8 cellular contexts compared by ENCODE assay signal in the genomic region with DNA sequence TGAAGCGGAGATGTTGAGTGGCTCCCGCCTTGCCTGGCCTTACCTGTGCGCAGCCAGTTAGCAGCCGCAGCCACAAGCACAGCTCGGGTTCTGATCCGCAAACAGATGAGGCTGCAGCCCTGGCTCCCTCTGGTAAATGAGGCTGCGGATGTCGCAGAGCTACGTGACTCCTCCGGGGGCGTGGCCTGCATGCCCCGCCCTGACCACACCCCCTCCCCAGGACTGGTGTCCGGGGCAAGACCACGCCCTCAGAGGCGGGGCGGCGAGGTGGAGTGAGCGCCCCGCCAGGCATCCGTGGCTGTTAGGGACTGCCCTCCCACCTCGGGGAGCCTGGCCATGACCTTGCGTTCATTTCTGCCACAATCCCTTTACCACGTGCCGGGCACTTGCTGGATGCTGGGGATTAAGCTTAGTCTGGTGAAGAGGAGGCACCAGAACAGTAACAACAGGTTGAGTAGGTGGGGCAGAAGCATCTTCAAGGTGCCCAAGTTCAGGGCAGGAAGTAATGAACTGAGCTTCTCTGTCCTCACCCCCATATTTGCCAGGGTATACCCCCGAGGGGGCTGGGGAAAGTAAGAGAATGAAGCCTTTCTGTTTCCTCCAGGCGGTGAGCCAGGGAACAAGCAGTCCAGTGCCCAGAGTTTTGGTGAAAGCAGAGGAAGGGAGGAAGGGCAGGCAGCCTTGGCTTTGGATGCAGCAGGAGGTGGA. TPM values are rescaled to one million over a fixed set of nuclear protein-coding genes. Genes with fewer than 3 reads are reported as not detected.
DNase-seq lines count a peak whose midpoint lies in the region; ATAC-seq and TF ChIP-seq lines count a peak whose summit lies in the region.

TSS of gene ALDOC (minus strand) at position 138 of the 708 bp plus-strand sequence. CDS start 1,363 bp downstream, outside the sequence.

- no peak within 1 kb of the TSS for H4K8ac ChIP-seq in neuronal stem cell (ENCODE audit: low read depth, low read length)

- H2BK15ac ChIP-seq in neuronal stem cell (ENCODE audit: low read length): no peak within 1 kb of the TSS

- no peak within 1 kb of the TSS for H2BK12ac ChIP-seq in neuronal stem cell (ENCODE audit: low read length)

- no peak within 1 kb of the TSS for H2AK5ac ChIP-seq in neuronal stem cell (ENCODE audit: low read depth, low read length)

- H3K4me2 ChIP-seq in KMS-11 (peak within 1 kb of the TSS; percentile 74), neuronal stem cell (ENCODE audit: insufficient read depth, low read length, poor library complexity, severe bottlenecking) (no peak within 1 kb of the TSS)

- no peak within 1 kb of the TSS for H2BK5ac ChIP-seq in neuronal stem cell (ENCODE audit: low read length)

- H3K27ac ChIP-seq in KMS-11 (peak within 1 kb of the TSS; percentile 41), foreskin keratinocyte (no peak within 1 kb of the TSS), neuronal stem cell (replicated peaks; ENCODE audit: low read length) (peak within 1 kb of the TSS; percentile 30)

- H3K4me3 ChIP-seq in KMS-11 (IDR thresholded peaks at IDR 0.05; ENCODE audit: insufficient read depth, low read depth, low read length) (no peak within 1 kb of the TSS), neuronal stem cell (ENCODE audit: low read length in 2 of 2) (peak within 1 kb of the TSS in 1 of 2 donors; percentile 66)

- no peak for TF ChIP-seq CTCF in KMS-11 (conservative IDR thresholded peaks at IDR 0.05; ENCODE audit: low read depth, low read length)
- no peak for TF ChIP-seq CTCF in foreskin keratinocyte (conservative IDR thresholded peaks at IDR 0.05)

- peak; percentile 79 for DNase-seq in DMS 273 treated with DMSO at 0.1 percent for 48 hours (lab: John Stamatoyannopoulos, UW)
- DNase-seq in SHP77 (lab: John Stamatoyannopoulos, UW): peak; percentile 93 to 94
- peak; percentile 92 for DNase-seq in activated gamma-delta T cell (lab: John Stamatoyannopoulos, UW)
- DNase-seq in foreskin keratinocyte: peak; percentile 61 to 77
- DNase-seq in neuronal stem cell (ENCODE audit: low spot score): peak; percentile 88
- peak; percentile 76 for DNase-seq in stromal cell of bone marrow (ENCODE audit: low read depth)

- H3K79me2 ChIP-seq in KMS-11 (ENCODE audit: insufficient read depth, low read depth): no peaks in the 10 kb centered on the region

- no peaks in the 10 kb centered on the region for H4K20me1 ChIP-seq in KMS-11 (ENCODE audit: insufficient read depth)

- ATAC-seq in GM21528 (IDR thresholded peaks at IDR 0.05; ENCODE audit: low FRiP score, unreplicated experiment) (peak; percentile 87), foreskin keratinocyte (peak; percentile 89)

- H4K91ac ChIP-seq in neuronal stem cell (ENCODE audit: low read depth, low read length, poor library complexity): no peak within 1 kb of the TSS

- no peak within 1 kb of the TSS for H2BK120ac ChIP-seq in neuronal stem cell (ENCODE audit: low read depth, low read length)

- H3K9ac ChIP-seq in KMS-11 (peak within 1 kb of the TSS; percentile 5), neuronal stem cell (ENCODE audit: low read depth, low read length, poor library complexity) (no peak within 1 kb of the TSS)

- H3K27me3 ChIP-seq in KMS-11 (ENCODE audit: insufficient read depth, low read depth): no peaks in the 10 kb centered on the region
- no peaks in the 10 kb centered on the region for H3K27me3 ChIP-seq in foreskin keratinocyte
- peaks cover 0 to 9% (median 0%) of the 10 kb centered on the region in 3 experiments for H3K27me3 ChIP-seq in neuronal stem cell (ENCODE audit: control insufficient read depth in 3 of 3, insufficient read depth in 3 of 3, low read depth in 1 of 3, low read length in 3 of 3)

- no peak within 1 kb of the TSS for H3K14ac ChIP-seq in neuronal stem cell (ENCODE audit: low read length)

- peak within 1 kb of the TSS; percentile 92 for H3K23ac ChIP-seq in neuronal stem cell (ENCODE audit: low read depth, low read length, poor library complexity)

- H3K4me1 ChIP-seq in KMS-11 (ENCODE audit: low read depth, poor library complexity, severe bottlenecking) (peaks cover 15% of the 10 kb centered on the region), foreskin keratinocyte (no peaks in the 10 kb centered on the region), neuronal stem cell (ENCODE audit: control insufficient read depth in 2 of 2, insufficient read depth in 1 of 2, low read depth in 1 of 2, low read length in 2 of 2) (peaks cover 2 to 5% of the 10 kb centered on the region in 2 donors)

- no peaks in the 10 kb centered on the region for H3K79me1 ChIP-seq in neuronal stem cell (ENCODE audit: low read depth, low read length)

- H3K18ac ChIP-seq in neuronal stem cell (ENCODE audit: low read length): no peak within 1 kb of the TSS

- H3K36me3 ChIP-seq in KMS-11 (ENCODE audit: insufficient read depth) (no peaks in the 10 kb centered on the region; the same call in 1 of the 2 replicates), neuronal stem cell (replicated peaks in 1 of 2; ENCODE audit: control insufficient read depth in 2 of 2, insufficient read depth in 2 of 2, low read length in 2 of 2) (peaks cover 36 to 60% of the 10 kb centered on the region in 2 donors)

- H3K4ac ChIP-seq in neuronal stem cell (ENCODE audit: low read length): no peak within 1 kb of the TSS

- H3K9me3 ChIP-seq in neuronal stem cell (replicated peaks in 1 of 2; ENCODE audit: control insufficient read depth in 2 of 2, insufficient read depth in 1 of 2, low read depth in 1 of 2, low read length in 2 of 2): no peaks in the 10 kb centered on the region

- H2AFZ ChIP-seq in KMS-11 (ENCODE audit: low read depth) (peak within 1 kb of the TSS; percentile 42), neuronal stem cell (ENCODE audit: low read length) (no peak within 1 kb of the TSS)

- no CpG with 5 or more reads among the region's 26 CpGs for WGBS in neuronal stem cell (ENCODE audit: extremely low coverage in 2 of 2, insufficient read length in 2 of 2, insufficient replicate concordance in 1 of 2), 2 donors

RNA-seq across cellular contexts. Expression of gene ALDOC, which starts in this region (rescaled TPM):
- total RNA-seq in foreskin keratinocyte: 18.4 and 20.8 TPM in 2 replicates
- polyA plus RNA-seq in foreskin keratinocyte: 19.5 and 22.8 TPM in 2 replicates
- 10.6 TPM for polyA plus RNA-seq in neuronal stem cell (2013, experiment 1 of 2)
- polyA plus RNA-seq in neuronal stem cell (2013, experiment 2 of 2): 10.9 TPM
